Comparison of ENCODE assay signal across 8 cellular contexts in genomic region chr1:201955009-201955749, GRCh38. TPM values are rescaled to one million over a fixed set of nuclear protein-coding genes. Genes with fewer than 3 reads are reported as not detected.
DNase-seq lines count a peak whose midpoint lies in the region; ATAC-seq and TF ChIP-seq lines count a peak whose summit lies in the region.

TSS of gene TIMM17A (plus strand) at chr1:201955503. CDS start at chr1:201955527, 24 bp downstream.

- peaks cover 0 to 4% (median 0%) of the 10 kb centered on the region in 7 donors for H3K9me3 Mint-ChIP-seq in CD14-positive monocyte

- peaks cover 20 to 25% of the 10 kb centered on the region in 2 donors for H3K36me3 Mint-ChIP-seq in CD14-positive monocyte

- ATAC-seq in GM19397 (IDR thresholded peaks at IDR 0.05; ENCODE audit: unreplicated experiment) (peak; percentile 98), HG03571 (IDR thresholded peaks at IDR 0.05; ENCODE audit: unreplicated experiment) (peak; percentile 99)

- no peak for TF ChIP-seq CTCF in CD14-positive monocyte (IDR thresholded peaks at IDR 0.05)
- peak in 40 of 56 donors; percentile 7 to 56 (median 34) for TF ChIP-seq CTCF in dorsolateral prefrontal cortex (IDR thresholded peaks at IDR 0.05 in 54 of 56, conservative IDR thresholded peaks at IDR 0.05 in 2 of 56; ENCODE audit: low read depth in 1 of 56, partially characterized antibody in 56 of 56)
- no peak for TF ChIP-seq CTCF in liver (IDR thresholded peaks at IDR 0.05; ENCODE audit: low read depth, low read length, missing input control)

- no peaks in the 10 kb centered on the region for H3K9me3 ChIP-seq in liver (ENCODE audit: control insufficient read depth in 4 of 4, low read length in 3 of 4)

- H3K27me3 Mint-ChIP-seq in CD14-positive monocyte (ENCODE audit: low read depth in 3 of 3): peaks cover 0 to 2% (median 0%) of the 10 kb centered on the region in 3 donors

- no peaks in the 10 kb centered on the region for H3K27me3 ChIP-seq in dorsolateral prefrontal cortex
- H3K27me3 ChIP-seq in liver (ENCODE audit: control insufficient read depth in 4 of 4, insufficient read depth in 4 of 4, low read length in 3 of 4): no peaks in the 10 kb centered on the region

- H3K36me3 ChIP-seq in liver (ENCODE audit: control insufficient read depth in 4 of 4, insufficient read depth in 3 of 4, low read depth in 1 of 4, low read length in 3 of 4): peaks cover 5 to 15% (median 10%) of the 10 kb centered on the region in 4 donors

- H3K4me3 Mint-ChIP-seq in CD14-positive monocyte: peak within 1 kb of the TSS; percentile 94 to 99

- WGBS in liver: under 1% methylated on average over 46 of the region's 46 CpGs

- H3K4me3 ChIP-seq in dorsolateral prefrontal cortex (peak within 1 kb of the TSS; percentile 54 to 100 (median 93)), liver (ENCODE audit: low read depth in 1 of 3, low read length in 3 of 3) (peak within 1 kb of the TSS; percentile 62 to 99 (median 92))

- peaks cover 15% of the 10 kb centered on the region for H3K4me1 Mint-ChIP-seq in CD14-positive monocyte

- H3K27ac ChIP-seq in dorsolateral prefrontal cortex (peak within 1 kb of the TSS in 57 of 59 donors; percentile 26 to 92 (median 83)), liver (ENCODE audit: low read depth in 1 of 2, low read length in 2 of 2) (peak within 1 kb of the TSS; percentile 88 to 96)

- H3K4me1 ChIP-seq in liver (ENCODE audit: control insufficient read depth in 4 of 4, insufficient read depth in 4 of 4, low read length in 3 of 4): peaks cover 0 to 21% (median 11%) of the 10 kb centered on the region in 4 donors

- intact Hi-C loops in CD14-positive monocyte (cut with micrococcal nuclease): loop anchor here in 1 of 2 donors (2.0 to 5.0 kb wide), 2 partner anchors 76 to 128 kb away; partner anchors contain the start of gene IPO9
- intact Hi-C loops in dorsolateral prefrontal cortex (cut with DNase I): loop anchor here (2.0 to 5.0 kb wide), 3 partner anchors 66 to 128 kb away; partner anchors contain the start of genes SHISA4 (in 2 of the 2) and IPO9 (in 1 of the 2)

- DNase-seq in CD14-positive monocyte (ENCODE audit: low spot score) (peak; percentile 97), NCI-H82 (lab: John Stamatoyannopoulos, UW) (peak; percentile 100), dorsolateral prefrontal cortex (peak; percentile 93 to 98 (median 98))
- peak; percentile 95 to 97 for DNase-seq in activated CD4-positive, alpha-beta T cell treated with anti-CD3 and anti-CD28 coated beads, Interleukin-2, amount 50 U/mL, for 48 hours
- DNase-seq in stimulated activated CD4-positive, alpha-beta T cell treated with anti-CD3 and anti-CD28 coated beads, Interleukin-4, amount 100 ng/mL, for 24 hours: peak; percentile 95

- H3K27ac Mint-ChIP-seq in CD14-positive monocyte: peak within 1 kb of the TSS; percentile 97 to 99 (median 98)

- peak in 1 of 2 donors; percentile 37 for TF ChIP-seq RAD21 in liver (IDR thresholded peaks at IDR 0.05)

- H3K9ac ChIP-seq in liver (ENCODE audit: low read depth in 1 of 2, low read length in 2 of 2): peak within 1 kb of the TSS; percentile 87 to 96

TF ChIP-seq in liver, 16 proteins besides CTCF, POLR2A, EP300 and RAD21:
- TF ChIP-seq, protein P1, sequence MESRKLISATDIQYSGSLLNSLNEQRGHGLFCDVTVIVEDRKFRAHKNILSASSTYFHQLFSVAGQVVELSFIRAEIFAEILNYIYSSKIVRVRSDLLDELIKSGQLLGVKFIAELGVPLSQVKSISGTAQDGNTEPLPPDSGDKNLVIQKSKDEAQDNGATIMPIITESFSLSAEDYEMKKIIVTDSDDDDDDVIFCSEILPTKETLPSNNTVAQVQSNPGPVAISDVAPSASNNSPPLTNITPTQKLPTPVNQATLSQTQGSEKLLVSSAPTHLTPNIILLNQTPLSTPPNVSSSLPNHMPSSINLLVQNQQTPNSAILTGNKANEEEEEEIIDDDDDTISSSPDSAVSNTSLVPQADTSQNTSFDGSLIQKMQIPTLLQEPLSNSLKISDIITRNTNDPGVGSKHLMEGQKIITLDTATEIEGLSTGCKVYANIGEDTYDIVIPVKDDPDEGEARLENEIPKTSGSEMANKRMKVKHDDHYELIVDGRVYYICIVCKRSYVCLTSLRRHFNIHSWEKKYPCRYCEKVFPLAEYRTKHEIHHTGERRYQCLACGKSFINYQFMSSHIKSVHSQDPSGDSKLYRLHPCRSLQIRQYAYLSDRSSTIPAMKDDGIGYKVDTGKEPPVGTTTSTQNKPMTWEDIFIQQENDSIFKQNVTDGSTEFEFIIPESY (IDR thresholded peaks at IDR 0.05): peak; percentile 96
- TF ChIP-seq, protein P2, sequence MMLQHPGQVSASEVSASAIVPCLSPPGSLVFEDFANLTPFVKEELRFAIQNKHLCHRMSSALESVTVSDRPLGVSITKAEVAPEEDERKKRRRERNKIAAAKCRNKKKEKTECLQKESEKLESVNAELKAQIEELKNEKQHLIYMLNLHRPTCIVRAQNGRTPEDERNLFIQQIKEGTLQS (IDR thresholded peaks at IDR 0.05): peak; percentile 6
- TF ChIP-seq FOXA2 (IDR thresholded peaks at IDR 0.05) (no peak), SP1 (IDR thresholded peaks at IDR 0.05) (peak; percentile 83), YY1 (IDR thresholded peaks at IDR 0.05) (peak; percentile 98), NR2F2 (IDR thresholded peaks at IDR 0.05) (peak; percentile 71), TAF1 (conservative IDR thresholded peaks at IDR 0.05) (peak; percentile 82), EGR1 (IDR thresholded peaks at IDR 0.05; ENCODE audit: low read depth in 2 of 2) (peak; percentile 95 to 96), HNF4G (IDR thresholded peaks at IDR 0.05) (no peak), RXRA (IDR thresholded peaks at IDR 0.05) (peak; percentile 56 to 79), GABPA (IDR thresholded peaks at IDR 0.05 in 1 of 2, conservative IDR thresholded peaks at IDR 0.05 in 1 of 2) (peak; percentile 57 to 89), HNF4A (conservative IDR thresholded peaks at IDR 0.05) (peak in 1 of 2 donors; percentile 52), FOXA1 (IDR thresholded peaks at IDR 0.05) (peak; percentile 34), JUND (IDR thresholded peaks at IDR 0.05) (peak in 1 of 2 donors; percentile 23)
- TF ChIP-seq, protein P3, sequence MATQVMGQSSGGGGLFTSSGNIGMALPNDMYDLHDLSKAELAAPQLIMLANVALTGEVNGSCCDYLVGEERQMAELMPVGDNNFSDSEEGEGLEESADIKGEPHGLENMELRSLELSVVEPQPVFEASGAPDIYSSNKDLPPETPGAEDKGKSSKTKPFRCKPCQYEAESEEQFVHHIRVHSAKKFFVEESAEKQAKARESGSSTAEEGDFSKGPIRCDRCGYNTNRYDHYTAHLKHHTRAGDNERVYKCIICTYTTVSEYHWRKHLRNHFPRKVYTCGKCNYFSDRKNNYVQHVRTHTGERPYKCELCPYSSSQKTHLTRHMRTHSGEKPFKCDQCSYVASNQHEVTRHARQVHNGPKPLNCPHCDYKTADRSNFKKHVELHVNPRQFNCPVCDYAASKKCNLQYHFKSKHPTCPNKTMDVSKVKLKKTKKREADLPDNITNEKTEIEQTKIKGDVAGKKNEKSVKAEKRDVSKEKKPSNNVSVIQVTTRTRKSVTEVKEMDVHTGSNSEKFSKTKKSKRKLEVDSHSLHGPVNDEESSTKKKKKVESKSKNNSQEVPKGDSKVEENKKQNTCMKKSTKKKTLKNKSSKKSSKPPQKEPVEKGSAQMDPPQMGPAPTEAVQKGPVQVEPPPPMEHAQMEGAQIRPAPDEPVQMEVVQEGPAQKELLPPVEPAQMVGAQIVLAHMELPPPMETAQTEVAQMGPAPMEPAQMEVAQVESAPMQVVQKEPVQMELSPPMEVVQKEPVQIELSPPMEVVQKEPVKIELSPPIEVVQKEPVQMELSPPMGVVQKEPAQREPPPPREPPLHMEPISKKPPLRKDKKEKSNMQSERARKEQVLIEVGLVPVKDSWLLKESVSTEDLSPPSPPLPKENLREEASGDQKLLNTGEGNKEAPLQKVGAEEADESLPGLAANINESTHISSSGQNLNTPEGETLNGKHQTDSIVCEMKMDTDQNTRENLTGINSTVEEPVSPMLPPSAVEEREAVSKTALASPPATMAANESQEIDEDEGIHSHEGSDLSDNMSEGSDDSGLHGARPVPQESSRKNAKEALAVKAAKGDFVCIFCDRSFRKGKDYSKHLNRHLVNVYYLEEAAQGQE (IDR thresholded peaks at IDR 0.05): peak; percentile 40
- TF ChIP-seq, protein P4, sequence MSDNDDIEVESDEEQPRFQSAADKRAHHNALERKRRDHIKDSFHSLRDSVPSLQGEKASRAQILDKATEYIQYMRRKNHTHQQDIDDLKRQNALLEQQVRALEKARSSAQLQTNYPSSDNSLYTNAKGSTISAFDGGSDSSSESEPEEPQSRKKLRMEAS (IDR thresholded peaks at IDR 0.05): peak; percentile 60

RNA-seq across cellular contexts. Expression of gene TIMM17A, which starts in this region (rescaled TPM):
- polyA plus RNA-seq in CD14-positive monocyte: 10 to 100 TPM; 45.4 to 50.3 TPM
- total RNA-seq in dorsolateral prefrontal cortex: 10 to 100 TPM; 24.0 to 84.7 (median 54.1) TPM
- 10 to 100 TPM; 21.1 to 43.5 TPM for total RNA-seq in liver
- polyA plus RNA-seq in liver: 10 to 100 TPM; 58.4 to 72.1 TPM

Comparison
In these comparisons a context has a peak if more than half of its experiments do, and no peak if none do; other contexts are left out.
1. Peak in every context shown above with its lines: DNase-seq, ATAC-seq, H3K4me3 ChIP-seq and H3K27ac ChIP-seq.
2. CTCF ChIP-seq: peak in dorsolateral prefrontal cortex (40 of 56); none in CD14-positive monocyte (single experiment) and liver (single experiment).